ENCODE assay signal across 1 cellular context in the genomic region with DNA sequence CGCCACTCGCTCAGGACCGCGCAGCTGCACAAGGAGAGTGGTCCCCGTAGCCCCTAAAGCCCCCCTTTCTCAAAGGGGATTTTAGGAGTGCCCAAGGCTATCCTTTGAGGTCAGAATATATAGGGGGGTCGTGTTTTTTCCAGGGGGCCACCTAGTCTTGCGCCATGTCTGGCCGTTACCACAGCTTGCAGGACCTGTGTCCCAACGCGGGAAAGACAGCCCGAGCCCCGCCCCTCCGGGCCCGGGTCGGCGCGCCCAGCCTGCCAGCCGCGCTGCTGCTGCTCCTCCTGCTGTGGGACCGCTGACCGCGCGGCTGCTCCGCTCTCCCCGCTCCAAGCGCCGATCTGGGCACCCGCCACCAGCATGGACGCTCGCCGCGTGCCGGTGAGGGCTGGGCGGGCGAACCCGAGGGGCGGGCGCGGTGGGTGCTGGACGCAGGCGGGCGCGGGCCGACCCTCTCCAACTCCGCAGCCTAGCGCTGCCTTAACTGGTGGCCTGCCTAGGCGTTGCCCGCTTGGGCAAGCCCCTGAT.
TF ChIP-seq lines count a peak whose summit lies in the region.

A gene (plus strand): TSS at position 272 of the 531 bp plus-strand sequence. CDS start 92 bp downstream, at position 364.

TF ChIP-seq in HepG2, 621 proteins besides CTCF, POLR2A, EP300 and RAD21 (continued from another document and continues in another):
- TF ChIP-seq HNRNPK (IDR thresholded peaks at IDR 0.05; ENCODE audit: low read depth, low read length, poor library complexity, severe bottlenecking) (no peak), SP4 (CRISPR knock-in tag; IDR thresholded peaks at IDR 0.05) (peak; percentile 89), YEATS4 (CRISPR knock-in tag; IDR thresholded peaks at IDR 0.05; ENCODE audit: borderline replicate concordance) (peak; percentile 93), HDAC1 (CRISPR knock-in tag; IDR thresholded peaks at IDR 0.05) (peak; percentile 51; the same call in 1 of the 2 replicates), KAT7 (CRISPR knock-in tag; IDR thresholded peaks at IDR 0.05; ENCODE audit: borderline replicate concordance) (no peak; the same call in 1 of the 2 replicates), ZNF83 (CRISPR knock-in tag; IDR thresholded peaks at IDR 0.05; ENCODE audit: borderline replicate concordance) (peak; percentile 68; the same call in 1 of the 2 replicates), MTA3 (CRISPR knock-in tag; IDR thresholded peaks at IDR 0.05) (no peak), ZNF605 (CRISPR knock-in tag; IDR thresholded peaks at IDR 0.05) (peak; percentile 98), NAIF1 (CRISPR knock-in tag; IDR thresholded peaks at IDR 0.05; ENCODE audit: borderline replicate concordance) (peak; percentile 89), ZNF577 (CRISPR knock-in tag; IDR thresholded peaks at IDR 0.05; ENCODE audit: borderline replicate concordance, low read depth) (peak; percentile 47), ZNF562 (CRISPR knock-in tag; IDR thresholded peaks at IDR 0.05; ENCODE audit: borderline replicate concordance) (peak; percentile 78; the same call in 1 of the 2 replicates), FOXC1 (CRISPR knock-in tag; IDR thresholded peaks at IDR 0.05; ENCODE audit: borderline replicate concordance) (peak; percentile 96), CBX2 (IDR thresholded peaks at IDR 0.05; ENCODE audit: low read depth, low read length) (no peak), CBX2 (CRISPR knock-in tag; IDR thresholded peaks at IDR 0.05; ENCODE audit: low read depth) (peak; percentile 55), ZNF274 (CRISPR knock-in tag; IDR thresholded peaks at IDR 0.05) (peak; percentile 98), HNF4A (CRISPR knock-in tag; IDR thresholded peaks at IDR 0.05) (no peak), LCORL (IDR thresholded peaks at IDR 0.05) (no peak), LCORL (CRISPR knock-in tag; IDR thresholded peaks at IDR 0.05) (peak; percentile 6; the same call in 1 of the 2 replicates), MEIS2 (CRISPR knock-in tag; IDR thresholded peaks at IDR 0.05) (peak; percentile 95), ATRX (CRISPR knock-in tag; IDR thresholded peaks at IDR 0.05; ENCODE audit: borderline replicate concordance) (no peak), GATA4 (IDR thresholded peaks at IDR 0.05; ENCODE audit: borderline replicate concordance, low read depth) (no peak), SOX13 (IDR thresholded peaks at IDR 0.05) (no peak), SOX13 (CRISPR knock-in tag; conservative IDR thresholded peaks at IDR 0.05 in 1 of 2, IDR thresholded peaks at IDR 0.05 in 1 of 2) (peak in 1 of 2 experiments; percentile 1; a peak in 1 of 4 replicates), DR1 (CRISPR knock-in tag; IDR thresholded peaks at IDR 0.05) (peak; percentile 76), NFATC3 (CRISPR knock-in tag; IDR thresholded peaks at IDR 0.05) (peak; percentile 90; the same call in 1 of the 2 replicates), STAT5B (CRISPR knock-in tag; IDR thresholded peaks at IDR 0.05) (no peak), EHMT2 (IDR thresholded peaks at IDR 0.05; ENCODE audit: borderline replicate concordance, low read depth, low read length) (no peak), RFXANK (CRISPR knock-in tag; IDR thresholded peaks at IDR 0.05) (peak; percentile 73; the same call in 1 of the 2 replicates), MAFG (CRISPR knock-in tag; IDR thresholded peaks at IDR 0.05) (no peak; the same call in 1 of the 2 replicates), HOXA7 (CRISPR knock-in tag; IDR thresholded peaks at IDR 0.05) (peak; percentile 96; the same call in 1 of the 2 replicates), BRCA1 (CRISPR knock-in tag; IDR thresholded peaks at IDR 0.05) (peak; percentile 86), HNRNPLL (IDR thresholded peaks at IDR 0.05; ENCODE audit: low read depth, low read length, poor library complexity, severe bottlenecking) (peak; percentile 94), MZF1 (CRISPR knock-in tag; IDR thresholded peaks at IDR 0.05; ENCODE audit: borderline replicate concordance) (no peak), REL (CRISPR knock-in tag; conservative IDR thresholded peaks at IDR 0.05) (peak; percentile 98), CAMTA2 (CRISPR knock-in tag; IDR thresholded peaks at IDR 0.05; ENCODE audit: borderline replicate concordance) (peak; percentile 95; the same call in 1 of the 2 replicates), ZNF124 (CRISPR knock-in tag; IDR thresholded peaks at IDR 0.05) (peak; percentile 86), MEF2D (CRISPR knock-in tag; IDR thresholded peaks at IDR 0.05) (peak; percentile 85), SNAI1 (CRISPR knock-in tag; IDR thresholded peaks at IDR 0.05; ENCODE audit: borderline replicate concordance) (peak; percentile 85), NONO (IDR thresholded peaks at IDR 0.05) (no peak), NONO (CRISPR knock-in tag; conservative IDR thresholded peaks at IDR 0.05) (peak; percentile 84; the same call in 1 of the 2 replicates), ZNF589 (CRISPR knock-in tag; conservative IDR thresholded peaks at IDR 0.05) (peak; percentile 97)
- TF ChIP-seq, protein P1, sequence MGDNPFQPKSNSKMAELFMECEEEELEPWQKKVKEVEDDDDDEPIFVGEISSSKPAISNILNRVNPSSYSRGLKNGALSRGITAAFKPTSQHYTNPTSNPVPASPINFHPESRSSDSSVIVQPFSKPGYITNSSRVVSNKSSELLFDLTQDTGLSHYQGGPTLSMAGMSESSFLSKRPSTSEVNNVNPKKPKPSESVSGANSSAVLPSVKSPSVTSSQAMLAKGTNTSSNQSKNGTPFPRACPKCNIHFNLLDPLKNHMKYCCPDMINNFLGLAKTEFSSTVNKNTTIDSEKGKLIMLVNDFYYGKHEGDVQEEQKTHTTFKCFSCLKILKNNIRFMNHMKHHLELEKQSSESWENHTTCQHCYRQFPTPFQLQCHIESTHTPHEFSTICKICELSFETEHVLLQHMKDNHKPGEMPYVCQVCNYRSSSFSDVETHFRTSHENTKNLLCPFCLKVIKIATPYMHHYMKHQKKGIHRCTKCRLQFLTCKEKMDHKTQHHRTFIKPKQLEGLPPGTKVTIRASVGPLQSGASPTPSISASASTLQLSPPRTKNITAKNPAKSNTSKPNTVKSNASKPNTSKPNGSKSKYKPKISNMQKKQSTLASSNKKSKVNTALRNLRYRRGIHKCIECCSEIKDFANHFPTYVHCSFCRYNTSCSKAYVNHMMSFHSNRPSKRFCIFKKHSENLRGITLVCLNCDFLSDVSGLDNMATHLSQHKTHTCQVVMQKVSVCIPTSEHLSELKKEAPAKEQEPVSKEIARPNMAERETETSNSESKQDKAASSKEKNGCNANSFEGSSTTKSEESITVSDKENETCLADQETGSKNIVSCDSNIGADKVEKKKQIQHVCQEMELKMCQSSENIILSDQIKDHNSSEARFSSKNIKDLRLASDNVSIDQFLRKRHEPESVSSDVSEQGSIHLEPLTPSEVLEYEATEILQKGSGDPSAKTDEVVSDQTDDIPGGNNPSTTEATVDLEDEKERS (CRISPR knock-in tag; IDR thresholded peaks at IDR 0.05) = peak; percentile 79; the same call in 1 of the 2 replicates
- TF ChIP-seq, protein P2, sequence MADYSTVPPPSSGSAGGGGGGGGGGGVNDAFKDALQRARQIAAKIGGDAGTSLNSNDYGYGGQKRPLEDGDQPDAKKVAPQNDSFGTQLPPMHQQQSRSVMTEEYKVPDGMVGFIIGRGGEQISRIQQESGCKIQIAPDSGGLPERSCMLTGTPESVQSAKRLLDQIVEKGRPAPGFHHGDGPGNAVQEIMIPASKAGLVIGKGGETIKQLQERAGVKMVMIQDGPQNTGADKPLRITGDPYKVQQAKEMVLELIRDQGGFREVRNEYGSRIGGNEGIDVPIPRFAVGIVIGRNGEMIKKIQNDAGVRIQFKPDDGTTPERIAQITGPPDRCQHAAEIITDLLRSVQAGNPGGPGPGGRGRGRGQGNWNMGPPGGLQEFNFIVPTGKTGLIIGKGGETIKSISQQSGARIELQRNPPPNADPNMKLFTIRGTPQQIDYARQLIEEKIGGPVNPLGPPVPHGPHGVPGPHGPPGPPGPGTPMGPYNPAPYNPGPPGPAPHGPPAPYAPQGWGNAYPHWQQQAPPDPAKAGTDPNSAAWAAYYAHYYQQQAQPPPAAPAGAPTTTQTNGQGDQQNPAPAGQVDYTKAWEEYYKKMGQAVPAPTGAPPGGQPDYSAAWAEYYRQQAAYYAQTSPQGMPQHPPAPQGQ (CRISPR knock-in tag; IDR thresholded peaks at IDR 0.05; ENCODE audit: borderline replicate concordance) = no peak
- TF ChIP-seq, protein P3, sequence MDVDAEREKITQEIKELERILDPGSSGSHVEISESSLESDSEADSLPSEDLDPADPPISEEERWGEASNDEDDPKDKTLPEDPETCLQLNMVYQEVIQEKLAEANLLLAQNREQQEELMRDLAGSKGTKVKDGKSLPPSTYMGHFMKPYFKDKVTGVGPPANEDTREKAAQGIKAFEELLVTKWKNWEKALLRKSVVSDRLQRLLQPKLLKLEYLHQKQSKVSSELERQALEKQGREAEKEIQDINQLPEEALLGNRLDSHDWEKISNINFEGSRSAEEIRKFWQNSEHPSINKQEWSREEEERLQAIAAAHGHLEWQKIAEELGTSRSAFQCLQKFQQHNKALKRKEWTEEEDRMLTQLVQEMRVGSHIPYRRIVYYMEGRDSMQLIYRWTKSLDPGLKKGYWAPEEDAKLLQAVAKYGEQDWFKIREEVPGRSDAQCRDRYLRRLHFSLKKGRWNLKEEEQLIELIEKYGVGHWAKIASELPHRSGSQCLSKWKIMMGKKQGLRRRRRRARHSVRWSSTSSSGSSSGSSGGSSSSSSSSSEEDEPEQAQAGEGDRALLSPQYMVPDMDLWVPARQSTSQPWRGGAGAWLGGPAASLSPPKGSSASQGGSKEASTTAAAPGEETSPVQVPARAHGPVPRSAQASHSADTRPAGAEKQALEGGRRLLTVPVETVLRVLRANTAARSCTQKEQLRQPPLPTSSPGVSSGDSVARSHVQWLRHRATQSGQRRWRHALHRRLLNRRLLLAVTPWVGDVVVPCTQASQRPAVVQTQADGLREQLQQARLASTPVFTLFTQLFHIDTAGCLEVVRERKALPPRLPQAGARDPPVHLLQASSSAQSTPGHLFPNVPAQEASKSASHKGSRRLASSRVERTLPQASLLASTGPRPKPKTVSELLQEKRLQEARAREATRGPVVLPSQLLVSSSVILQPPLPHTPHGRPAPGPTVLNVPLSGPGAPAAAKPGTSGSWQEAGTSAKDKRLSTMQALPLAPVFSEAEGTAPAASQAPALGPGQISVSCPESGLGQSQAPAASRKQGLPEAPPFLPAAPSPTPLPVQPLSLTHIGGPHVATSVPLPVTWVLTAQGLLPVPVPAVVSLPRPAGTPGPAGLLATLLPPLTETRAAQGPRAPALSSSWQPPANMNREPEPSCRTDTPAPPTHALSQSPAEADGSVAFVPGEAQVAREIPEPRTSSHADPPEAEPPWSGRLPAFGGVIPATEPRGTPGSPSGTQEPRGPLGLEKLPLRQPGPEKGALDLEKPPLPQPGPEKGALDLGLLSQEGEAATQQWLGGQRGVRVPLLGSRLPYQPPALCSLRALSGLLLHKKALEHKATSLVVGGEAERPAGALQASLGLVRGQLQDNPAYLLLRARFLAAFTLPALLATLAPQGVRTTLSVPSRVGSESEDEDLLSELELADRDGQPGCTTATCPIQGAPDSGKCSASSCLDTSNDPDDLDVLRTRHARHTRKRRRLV (CRISPR knock-in tag; IDR thresholded peaks at IDR 0.05) = 0 out of 2 replicates have a peak, but pooled peaks have one; percentile 7
- TF ChIP-seq, protein P4, sequence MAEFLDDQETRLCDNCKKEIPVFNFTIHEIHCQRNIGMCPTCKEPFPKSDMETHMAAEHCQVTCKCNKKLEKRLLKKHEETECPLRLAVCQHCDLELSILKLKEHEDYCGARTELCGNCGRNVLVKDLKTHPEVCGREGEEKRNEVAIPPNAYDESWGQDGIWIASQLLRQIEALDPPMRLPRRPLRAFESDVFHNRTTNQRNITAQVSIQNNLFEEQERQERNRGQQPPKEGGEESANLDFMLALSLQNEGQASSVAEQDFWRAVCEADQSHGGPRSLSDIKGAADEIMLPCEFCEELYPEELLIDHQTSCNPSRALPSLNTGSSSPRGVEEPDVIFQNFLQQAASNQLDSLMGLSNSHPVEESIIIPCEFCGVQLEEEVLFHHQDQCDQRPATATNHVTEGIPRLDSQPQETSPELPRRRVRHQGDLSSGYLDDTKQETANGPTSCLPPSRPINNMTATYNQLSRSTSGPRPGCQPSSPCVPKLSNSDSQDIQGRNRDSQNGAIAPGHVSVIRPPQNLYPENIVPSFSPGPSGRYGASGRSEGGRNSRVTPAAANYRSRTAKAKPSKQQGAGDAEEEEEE (CRISPR knock-in tag; IDR thresholded peaks at IDR 0.05; ENCODE audit: borderline replicate concordance) = no peak; the same call in 1 of the 2 replicates
- TF ChIP-seq, protein P5, sequence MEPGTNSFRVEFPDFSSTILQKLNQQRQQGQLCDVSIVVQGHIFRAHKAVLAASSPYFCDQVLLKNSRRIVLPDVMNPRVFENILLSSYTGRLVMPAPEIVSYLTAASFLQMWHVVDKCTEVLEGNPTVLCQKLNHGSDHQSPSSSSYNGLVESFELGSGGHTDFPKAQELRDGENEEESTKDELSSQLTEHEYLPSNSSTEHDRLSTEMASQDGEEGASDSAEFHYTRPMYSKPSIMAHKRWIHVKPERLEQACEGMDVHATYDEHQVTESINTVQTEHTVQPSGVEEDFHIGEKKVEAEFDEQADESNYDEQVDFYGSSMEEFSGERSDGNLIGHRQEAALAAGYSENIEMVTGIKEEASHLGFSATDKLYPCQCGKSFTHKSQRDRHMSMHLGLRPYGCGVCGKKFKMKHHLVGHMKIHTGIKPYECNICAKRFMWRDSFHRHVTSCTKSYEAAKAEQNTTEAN (CRISPR knock-in tag; conservative IDR thresholded peaks at IDR 0.05) = peak; percentile 97
- TF ChIP-seq, protein P6, sequence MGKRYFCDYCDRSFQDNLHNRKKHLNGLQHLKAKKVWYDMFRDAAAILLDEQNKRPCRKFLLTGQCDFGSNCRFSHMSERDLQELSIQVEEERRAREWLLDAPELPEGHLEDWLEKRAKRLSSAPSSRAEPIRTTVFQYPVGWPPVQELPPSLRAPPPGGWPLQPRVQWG (CRISPR knock-in tag; IDR thresholded peaks at IDR 0.05; ENCODE audit: borderline replicate concordance, low read depth) = no peak; the same call in 1 of the 2 replicates
- TF ChIP-seq, protein P7, sequence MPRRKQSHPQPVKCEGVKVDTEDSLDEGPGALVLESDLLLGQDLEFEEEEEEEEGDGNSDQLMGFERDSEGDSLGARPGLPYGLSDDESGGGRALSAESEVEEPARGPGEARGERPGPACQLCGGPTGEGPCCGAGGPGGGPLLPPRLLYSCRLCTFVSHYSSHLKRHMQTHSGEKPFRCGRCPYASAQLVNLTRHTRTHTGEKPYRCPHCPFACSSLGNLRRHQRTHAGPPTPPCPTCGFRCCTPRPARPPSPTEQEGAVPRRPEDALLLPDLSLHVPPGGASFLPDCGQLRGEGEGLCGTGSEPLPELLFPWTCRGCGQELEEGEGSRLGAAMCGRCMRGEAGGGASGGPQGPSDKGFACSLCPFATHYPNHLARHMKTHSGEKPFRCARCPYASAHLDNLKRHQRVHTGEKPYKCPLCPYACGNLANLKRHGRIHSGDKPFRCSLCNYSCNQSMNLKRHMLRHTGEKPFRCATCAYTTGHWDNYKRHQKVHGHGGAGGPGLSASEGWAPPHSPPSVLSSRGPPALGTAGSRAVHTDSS (CRISPR knock-in tag; conservative IDR thresholded peaks at IDR 0.05) = no peak
- TF ChIP-seq, protein P8, sequence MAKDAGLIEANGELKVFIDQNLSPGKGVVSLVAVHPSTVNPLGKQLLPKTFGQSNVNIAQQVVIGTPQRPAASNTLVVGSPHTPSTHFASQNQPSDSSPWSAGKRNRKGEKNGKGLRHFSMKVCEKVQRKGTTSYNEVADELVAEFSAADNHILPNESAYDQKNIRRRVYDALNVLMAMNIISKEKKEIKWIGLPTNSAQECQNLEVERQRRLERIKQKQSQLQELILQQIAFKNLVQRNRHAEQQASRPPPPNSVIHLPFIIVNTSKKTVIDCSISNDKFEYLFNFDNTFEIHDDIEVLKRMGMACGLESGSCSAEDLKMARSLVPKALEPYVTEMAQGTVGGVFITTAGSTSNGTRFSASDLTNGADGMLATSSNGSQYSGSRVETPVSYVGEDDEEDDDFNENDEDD (CRISPR knock-in tag; IDR thresholded peaks at IDR 0.05; ENCODE audit: borderline replicate concordance) = peak; percentile 98
